ENCODE assay signal across 17 cellular contexts in the genomic region with DNA sequence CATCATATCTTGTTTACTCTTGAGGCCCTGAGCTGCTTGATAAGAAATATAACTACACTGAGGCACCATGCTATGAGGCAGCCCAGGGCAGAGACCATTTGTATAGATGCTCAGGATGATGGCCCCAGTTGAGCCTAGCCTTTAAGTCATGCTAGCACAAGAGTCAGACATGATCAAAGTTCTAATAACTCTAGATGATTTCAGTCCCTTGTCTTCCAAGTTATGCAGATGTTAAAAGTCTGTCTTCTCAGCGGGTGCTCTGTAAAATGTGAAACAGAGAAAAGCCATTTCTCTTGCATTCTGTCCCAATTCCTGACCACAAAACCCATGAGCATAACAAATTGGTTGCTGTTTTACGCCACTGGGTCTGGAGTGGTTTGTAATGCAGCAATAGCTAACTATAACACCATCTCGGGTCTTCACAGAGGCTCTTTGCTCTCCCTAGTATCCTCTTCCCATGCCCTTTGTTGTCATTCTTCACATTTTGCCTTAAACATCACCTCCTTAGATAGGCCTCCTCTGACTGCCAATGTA. TPM values are rescaled to one million over a fixed set of nuclear protein-coding genes. Genes with fewer than 3 reads are reported as not detected.
DNase-seq lines count a peak whose midpoint lies in the region; ATAC-seq and TF ChIP-seq lines count a peak whose summit lies in the region.
"Had no signal": no experiment of that assay in that cellular context is flagged by ENCODE, and none has a peak within 500 bp of the region (broad histone marks: within the 10 kb centered on the region; RNA-seq: fewer than 3 reads in every experiment).

No MANE protein-coding gene starts in this region.

- H3K9me3 Mint-ChIP-seq in activated T-cell treated with anti-CD3 and anti-CD28 coated beads, Interleukin-2, amount 50 U/mL, for 24 hours, result peaks cover 13% of the 10 kb centered on the region

- ATAC-seq in GM21786 (IDR thresholded peaks at IDR 0.05; ENCODE audit: unreplicated experiment) (peak; percentile 66), HG03108 (IDR thresholded peaks at IDR 0.05; ENCODE audit: unreplicated experiment) (peak; percentile 67)

- no peak overlapping the region for H3K14ac ChIP-seq in mesenchymal stem cell (ENCODE audit: low read length in 2 of 2)

- no peaks in the 10 kb centered on the region for H3K4me1 Mint-ChIP-seq in activated T-cell treated with anti-CD3 and anti-CD28 coated beads, Interleukin-2, amount 50 U/mL, for 24 hours (ENCODE audit: low read depth)

- H3K18ac ChIP-seq in mesenchymal stem cell (ENCODE audit: low read depth in 1 of 2, low read length in 2 of 2), result no peak overlapping the region

- H2BK15ac ChIP-seq in mesenchymal stem cell (ENCODE audit: low read depth, poor library complexity, severe bottlenecking), result no peak overlapping the region

- H3K4ac ChIP-seq in mesenchymal stem cell (ENCODE audit: low read depth in 1 of 2, low read length in 2 of 2), result no peak overlapping the region

- H3K79me1 ChIP-seq in mesenchymal stem cell (replicated peaks; ENCODE audit: low read length, poor library complexity, severe bottlenecking), result no peaks in the 10 kb centered on the region

- no peak overlapping the region for H4K8ac ChIP-seq in mesenchymal stem cell (ENCODE audit: low read length)

- H3K36me3 ChIP-seq in mesenchymal stem cell (ENCODE audit: control insufficient read depth in 1 of 2, insufficient read depth in 2 of 2, low read depth in 1 of 2, low read length in 2 of 2) (no peaks in the 10 kb centered on the region), Peyer's patch (no peaks in the 10 kb centered on the region)
- H3K36me3 ChIP-seq: right atrium auricular region, tibial nerve had no signal

- WGBS in mesenchymal stem cell, result 76% methylated on average over 3 of the region's 3 CpGs

- peaks cover 10% of the 10 kb centered on the region for H3K9me3 ChIP-seq in mesenchymal stem cell (ENCODE audit: control insufficient read depth, low read length)
- H3K9me3 ChIP-seq in Peyer's patch, result no peaks in the 10 kb centered on the region
- H3K9me3 ChIP-seq: right atrium auricular region, tibial nerve had no signal

- no peak overlapping the region for H4K91ac ChIP-seq in mesenchymal stem cell (ENCODE audit: low read length)

- H3K27ac Mint-ChIP-seq in activated T-cell treated with anti-CD3 and anti-CD28 coated beads, Interleukin-2, amount 50 U/mL, for 24 hours, result no peak overlapping the region

- no peak overlapping the region for H3K9ac ChIP-seq in mesenchymal stem cell (ENCODE audit: low read length)

- no peaks in the 10 kb centered on the region for H3K4me1 ChIP-seq in mesenchymal stem cell (ENCODE audit: control insufficient read depth, insufficient read depth, low read depth, low read length)
- no peaks in the 10 kb centered on the region for H3K4me1 ChIP-seq in Peyer's patch
- H3K4me1 ChIP-seq: right atrium auricular region, tibial nerve had no signal

- DNase-seq in GM19238 (ENCODE audit: insufficient read length, low spot score), result peak; percentile 2
- peak; percentile 15 for DNase-seq in mesenchymal stem cell
- no peak for DNase-seq in Peyer's patch
- no peak for DNase-seq in DMS53 (lab: John Stamatoyannopoulos, UW)
- no peak for DNase-seq in COLO668 (lab: John Stamatoyannopoulos, UW; ENCODE audit: unreplicated experiment)
- no peak for DNase-seq in activated T-cell treated with anti-CD3 and anti-CD28 coated beads, Interleukin-2, amount 50 U/mL, for 24 hours
- DNase-seq: activated CD4-positive, alpha-beta T cell treated with anti-CD3 and anti-CD28 coated beads, Interleukin-2, amount 50 U/mL, for 1 hour; DMS79 treated with DMSO at 0.1 percent for 48 hours; NCI-H2171; SIG-M5; stimulated activated CD4-positive, alpha-beta T cell treated with anti-CD3 and anti-CD28 coated beads, Interleukin-4, amount 100 ng/mL, for 1 hour had no signal

- no peak for TF ChIP-seq CTCF in Peyer's patch (IDR thresholded peaks at IDR 0.05)

- H2BK12ac ChIP-seq in mesenchymal stem cell (ENCODE audit: low read length in 2 of 2), result no peak overlapping the region

- H3K4me2 ChIP-seq in mesenchymal stem cell (ENCODE audit: low read length, poor library complexity, severe bottlenecking), result no peak overlapping the region

- H3K4me3 Mint-ChIP-seq in activated T-cell treated with anti-CD3 and anti-CD28 coated beads, Interleukin-2, amount 50 U/mL, for 24 hours, result no peak overlapping the region
- H3K4me3 Mint-ChIP-seq: neural crest cell had no signal

- H2BK120ac ChIP-seq in mesenchymal stem cell (ENCODE audit: low read depth, low read length), result no peak overlapping the region

- no peak for TF ChIP-seq POLR2A in Peyer's patch (IDR thresholded peaks at IDR 0.05)

- H3K27ac ChIP-seq in mesenchymal stem cell (ENCODE audit: low read length, poor library complexity, severe bottlenecking) (no peak overlapping the region), Peyer's patch (no peak overlapping the region)
- H3K27ac ChIP-seq: C4-2B, right atrium auricular region, tibial nerve had no signal

- no peak overlapping the region for H2AFZ ChIP-seq in mesenchymal stem cell (ENCODE audit: low read depth, low read length)

- H3K36me3 Mint-ChIP-seq in activated T-cell treated with anti-CD3 and anti-CD28 coated beads, Interleukin-2, amount 50 U/mL, for 24 hours (ENCODE audit: low read depth), result no peaks in the 10 kb centered on the region

- no peak overlapping the region for H2BK5ac ChIP-seq in mesenchymal stem cell (ENCODE audit: low read depth, low read length, poor library complexity, severe bottlenecking)

- H3K4me3 ChIP-seq in mesenchymal stem cell (ENCODE audit: insufficient read depth in 1 of 2, low read depth in 1 of 2, low read length in 2 of 2), result no peak overlapping the region
- H3K4me3 ChIP-seq in Peyer's patch, result no peak overlapping the region
- H3K4me3 ChIP-seq: right atrium auricular region, tibial nerve had no signal

- H3K23ac ChIP-seq in mesenchymal stem cell (ENCODE audit: low read length in 2 of 2), result no peak overlapping the region

- H3K27me3 ChIP-seq in mesenchymal stem cell (ENCODE audit: control insufficient read depth in 1 of 2, insufficient read depth in 1 of 2, low read length in 2 of 2) (no peaks in the 10 kb centered on the region), Peyer's patch (no peaks in the 10 kb centered on the region)
- H3K27me3 ChIP-seq: right atrium auricular region, tibial nerve had no signal

- peaks cover 4% of the 10 kb centered on the region for H3K27me3 Mint-ChIP-seq in activated T-cell treated with anti-CD3 and anti-CD28 coated beads, Interleukin-2, amount 50 U/mL, for 24 hours

- no peak overlapping the region for H2AK5ac ChIP-seq in mesenchymal stem cell (ENCODE audit: low read length, severe bottlenecking)

RNA-seq across cellular contexts. Expression of gene NXPH2, which starts 49.6 kb away (rescaled TPM):
- polyA plus RNA-seq in mesenchymal stem cell (2013, experiment 1 of 2), result not detected
- 0.10 TPM for polyA plus RNA-seq in mesenchymal stem cell (2013, experiment 2 of 2)
- total RNA-seq in Peyer's patch, result not detected
- total RNA-seq: tibial nerve had no signal

Comparison
In these comparisons a context has a peak if more than half of its experiments do, and no peak if none do; other contexts are left out.
1. DNase-seq: peak in GM19238 (single experiment) and mesenchymal stem cell (single experiment); none in Peyer's patch (0 of 3), DMS53 (single experiment), COLO668 (single experiment) and activated T-cell treated with anti-CD3 and anti-CD28 coated beads, Interleukin-2, amount 50 U/mL, for 24 hours (single experiment).